ENCODE assay signal across 1 cellular context in genomic region chr10:71697938-71698709, GRCh38.
TF ChIP-seq lines count a peak whose summit lies in the region.

No MANE protein-coding gene starts in this region.

TF ChIP-seq in GM12878, 131 proteins besides CTCF, POLR2A, EP300 and RAD21 (continued from another document and continues in another):
- TF ChIP-seq SKIL (IDR thresholded peaks at IDR 0.05; ENCODE audit: low read depth, poor library complexity, severe bottlenecking) (no peak), ZZZ3 (IDR thresholded peaks at IDR 0.05; ENCODE audit: control insufficient read depth, insufficient read length, low read depth) (no peak), MYC (IDR thresholded peaks at IDR 0.05; ENCODE audit: insufficient read depth, insufficient read length, insufficient replicate concordance, low read length, severe bottlenecking) (no peak), MYB (IDR thresholded peaks at IDR 0.05; ENCODE audit: borderline replicate concordance, low read depth, low read length) (no peak), MXI1 (IDR thresholded peaks at IDR 0.05; ENCODE audit: low read depth, low read length) (no peak), POLR2AphosphoS2 (IDR thresholded peaks at IDR 0.05; ENCODE audit: low read depth, low read length) (no peak), ASH2L (IDR thresholded peaks at IDR 0.05; ENCODE audit: borderline replicate concordance, low read depth) (no peak), IKZF2 (IDR thresholded peaks at IDR 0.05) (peak; percentile 75; a peak in 3 of 4 replicates), RUNX3 (IDR thresholded peaks at IDR 0.05; ENCODE audit: low read length) (peak; percentile 96), PAX8 (IDR thresholded peaks at IDR 0.05) (no peak), SPI1 (IDR thresholded peaks at IDR 0.05; ENCODE audit: borderline replicate concordance, insufficient read depth, low read depth, low read length) (no peak), BCL11A (IDR thresholded peaks at IDR 0.05; ENCODE audit: low read depth, low read length) (peak; percentile 67), TCF12 (IDR thresholded peaks at IDR 0.05; ENCODE audit: low read depth, low read length) (peak; percentile 45; the same call in 1 of the 2 replicates), PML (IDR thresholded peaks at IDR 0.05; ENCODE audit: low read length) (no peak), ELK1 (IDR thresholded peaks at IDR 0.05; ENCODE audit: low read depth, low read length) (no peak), TCF7 (IDR thresholded peaks at IDR 0.05; ENCODE audit: borderline replicate concordance) (no peak), CREM (IDR thresholded peaks at IDR 0.05; ENCODE audit: low read depth) (peak; percentile 30; the same call in 1 of the 2 replicates), POLR2AphosphoS5 (IDR thresholded peaks at IDR 0.05; ENCODE audit: low read length) (no peak), ZNF24 (IDR thresholded peaks at IDR 0.05) (no peak), CHD4 (IDR thresholded peaks at IDR 0.05) (no peak), NFIC (IDR thresholded peaks at IDR 0.05; ENCODE audit: low read depth, low read length) (peak; percentile 77), HDGF (IDR thresholded peaks at IDR 0.05) (peak; percentile 82), ATF7 (IDR thresholded peaks at IDR 0.05; ENCODE audit: low read depth) (peak; percentile 90), HSF1 (IDR thresholded peaks at IDR 0.05; ENCODE audit: low read depth, low read length) (peak; percentile 93), GATAD2B (conservative IDR thresholded peaks at IDR 0.05; ENCODE audit: low read depth) (no peak), RB1 (IDR thresholded peaks at IDR 0.05; ENCODE audit: borderline replicate concordance) (no peak), CUX1 (IDR thresholded peaks at IDR 0.05; ENCODE audit: insufficient replicate concordance, low read depth, low read length) (no peak), USF1 (IDR thresholded peaks at IDR 0.05; ENCODE audit: borderline replicate concordance, extremely low read length, insufficient read depth, low read depth, low read length) (no peak), E4F1 (IDR thresholded peaks at IDR 0.05; ENCODE audit: borderline replicate concordance, partially characterized antibody) (no peak), SRF (IDR thresholded peaks at IDR 0.05; ENCODE audit: low read depth in 2 of 2, low read length in 2 of 2) (no peak), SMARCA5 (IDR thresholded peaks at IDR 0.05) (no peak), KLF5 (IDR thresholded peaks at IDR 0.05; ENCODE audit: partially characterized antibody) (no peak), LARP7 (IDR thresholded peaks at IDR 0.05) (no peak), MTA2 (IDR thresholded peaks at IDR 0.05; ENCODE audit: low read depth) (peak; percentile 78), JUND (IDR thresholded peaks at IDR 0.05; ENCODE audit: low read depth, low read length) (no peak), CREB1 (IDR thresholded peaks at IDR 0.05; ENCODE audit: low read depth) (no peak; the same call in 1 of the 2 replicates), IRF5 (IDR thresholded peaks at IDR 0.05; ENCODE audit: borderline replicate concordance) (peak; percentile 63; the same call in 1 of the 2 replicates), BCLAF1 (IDR thresholded peaks at IDR 0.05) (no peak), MTA3 (IDR thresholded peaks at IDR 0.05; ENCODE audit: borderline replicate concordance, low read length) (peak; percentile 43; the same call in 1 of the 2 replicates), FOS (IDR thresholded peaks at IDR 0.05; ENCODE audit: borderline replicate concordance, extremely low read depth, insufficient read length) (no peak), ETV6 (conservative IDR thresholded peaks at IDR 0.05 in 1 of 2, IDR thresholded peaks at IDR 0.05 in 1 of 2; ENCODE audit: borderline replicate concordance in 1 of 2, low read depth in 1 of 2) (no peak), BRCA1 (IDR thresholded peaks at IDR 0.05; ENCODE audit: low read depth, low read length) (no peak), ZSCAN29 (IDR thresholded peaks at IDR 0.05) (no peak), ZBTB33 (IDR thresholded peaks at IDR 0.05) (no peak), SMAD1 (IDR thresholded peaks at IDR 0.05; ENCODE audit: low read depth, partially characterized antibody) (no peak)
